In the genomic region with DNA sequence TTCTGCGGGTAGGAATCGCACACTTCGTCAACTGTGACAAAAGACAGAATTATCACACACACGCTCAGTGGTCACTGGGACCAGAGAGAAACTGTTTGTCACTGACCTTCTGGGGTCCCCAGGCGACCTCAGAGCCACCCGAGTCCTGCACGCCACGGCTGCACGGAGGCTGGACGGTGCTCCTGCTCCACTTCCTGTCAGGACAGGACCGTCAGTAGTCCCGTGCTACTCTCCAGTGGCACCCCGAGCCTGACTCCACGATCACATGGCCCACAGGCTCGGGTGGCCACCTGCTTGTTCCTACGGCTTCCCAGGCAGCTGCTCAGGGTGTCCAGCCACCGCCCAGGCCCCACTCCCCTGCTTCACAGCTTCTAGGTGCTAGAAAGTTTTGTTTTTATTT, we compare ENCODE assay signal across 31 cellular contexts. TPM values are rescaled to one million over a fixed set of nuclear protein-coding genes. Genes with fewer than 3 reads are reported as not detected.
DNase-seq lines count a peak whose midpoint lies in the region; ATAC-seq, FAIRE-seq and TF ChIP-seq lines count a peak whose summit lies in the region.
"Had no signal": no experiment of that assay in that cellular context is flagged by ENCODE, and none has a peak within 500 bp of the region (broad histone marks: within the 10 kb centered on the region; RNA-seq: fewer than 3 reads in every experiment).

No MANE protein-coding gene starts in this region.

- POLR2A ChIA-PET in H1 (lab: Charles Lee; ENCODE audit: partially characterized antibody): interaction anchor here (1.3 to 7.7 kb wide), 3 partner anchors 9 to 43 kb away, joined by 3 to 47 read pairs (median 4); no protein-coding TSS in a partner anchor

- H3K9me3 Mint-ChIP-seq in type B pancreatic cell (peaks cover 5% of the 10 kb centered on the region), immature natural killer cell (no peaks in the 10 kb centered on the region)
- H3K9me3 Mint-ChIP-seq: CD8-positive, alpha-beta memory T cell had no signal

- no peak overlapping the region for H2BK15ac ChIP-seq in H1 (ENCODE audit: low read length)

- TF ChIP-seq POLR2A in H1 (IDR thresholded peaks at IDR 0.05; ENCODE audit: control extremely low read depth in 1 of 2, low read depth in 2 of 2, low read length in 2 of 2): no peak

- no peaks in the 10 kb centered on the region for H3K79me1 ChIP-seq in H1 (ENCODE audit: low read depth, low read length)

- H3K4me3 ChIP-seq in right atrium auricular region (no peak overlapping the region), H1 (ENCODE audit: extremely low read depth in 1 of 4, insufficient read depth in 2 of 4, low read depth in 3 of 4, low read length in 4 of 4) (no peak overlapping the region), osteoblast (ENCODE audit: insufficient read depth, low read length) (no peak overlapping the region)
- H3K4me3 ChIP-seq: ascending aorta, colonic mucosa, smooth muscle cell, stomach, thyroid gland had no signal

- no peak overlapping the region for H3K14ac ChIP-seq in H1 (ENCODE audit: insufficient read length)

- H3K4me2 ChIP-seq in H1 (ENCODE audit: insufficient read depth in 1 of 2, low read depth in 2 of 2, low read length in 2 of 2): no peak overlapping the region
- no peak overlapping the region for H3K4me2 ChIP-seq in osteoblast (ENCODE audit: insufficient read depth, low read length)
- H3K4me2 ChIP-seq: smooth muscle cell had no signal

- H4K5ac ChIP-seq in H1 (ENCODE audit: insufficient read length, low read depth, low read length): no peak overlapping the region

- H3K27me3 Mint-ChIP-seq in type B pancreatic cell: no peaks in the 10 kb centered on the region
- peaks cover 0 to 6% (median 5%) of the 10 kb centered on the region in 3 donors for H3K27me3 Mint-ChIP-seq in immature natural killer cell (ENCODE audit: low read depth in 3 of 3)
- H3K27me3 Mint-ChIP-seq: activated CD4-positive, alpha-beta memory T cell treated with anti-CD3 and anti-CD28 coated beads for 36 hours; activated naive CD8-positive, alpha-beta T cell treated with anti-CD3 and anti-CD28 coated beads, Interleukin-2, amount 10 ng/mL, durations not matched to agents 7 days and 5 days; CD8-positive, alpha-beta memory T cell; naive B cell had no signal

- DNase-seq in left ventricle myocardium superior: peak; percentile 23
- DNase-seq in right atrium auricular region (ENCODE audit: low spot score): no peak
- no peak for DNase-seq in H1 (ENCODE audit: low read depth in 1 of 2, low spot score in 2 of 2)
- peak; percentile 9 for DNase-seq in osteoblast (ENCODE audit: insufficient read length, low spot score, missing footprints)
- no peak for DNase-seq in type B pancreatic cell (ENCODE audit: extremely low spot score, unreplicated experiment)
- no peak for DNase-seq in D341Med (ENCODE audit: low spot score)
- DNase-seq in immature natural killer cell: no peak
- DNase-seq: activated CD4-positive, alpha-beta memory T cell treated with anti-CD3 and anti-CD28 coated beads for 36 hours; activated CD4-positive, alpha-beta T cell treated with anti-CD3 and anti-CD28 coated beads for 1 hour; activated effector memory CD4-positive, alpha-beta T cell treated with Interleukin-2 at 50 U/mL for 16 hours; activated naive CD8-positive, alpha-beta T cell treated with anti-CD3 and anti-CD28 coated beads, Interleukin-2, amount 10 ng/mL, durations not matched to agents 7 days and 5 days; CD8-positive, alpha-beta memory T cell; colonic mucosa; DMS153; effector CD8-positive, alpha-beta T cell; glutamatergic neuron; HCEC 1CT; midbrain; naive B cell; NCI-H1436; NCI-H2081; NCI-H226; occipital lobe; Right ventricle myocardium superior; stimulated activated CD4-positive, alpha-beta T cell treated with anti-CD3 and anti-CD28 coated beads, Interleukin-1b, Interleukin-23, amount 100 ng/mL, for 48 hours; stomach; thyroid gland had no signal

- H3K9me3 ChIP-seq in right atrium auricular region: peaks cover 0 to 11% of the 10 kb centered on the region in 2 donors
- H3K9me3 ChIP-seq in H1 (ENCODE audit: insufficient read depth in 2 of 2, low read depth in 1 of 2, low read length in 1 of 2): peaks cover 0 to 9% of the 10 kb centered on the region in 2 experiments; a peak in 2 of 4 replicates
- H3K9me3 ChIP-seq in osteoblast (ENCODE audit: low read depth, low read length): no peaks in the 10 kb centered on the region
- H3K9me3 ChIP-seq: colonic mucosa, stomach, thyroid gland had no signal

- H3K18ac ChIP-seq in H1 (ENCODE audit: extremely low read depth, low read length): no peak overlapping the region

- H3K27ac ChIP-seq in right atrium auricular region (no peak overlapping the region), H1 (ENCODE audit: low read depth, low read length) (no peak overlapping the region), osteoblast (ENCODE audit: low read depth, low read length) (no peak overlapping the region)
- H3K27ac ChIP-seq: ascending aorta, colonic mucosa, thyroid gland had no signal

- no peak overlapping the region for H3K23ac ChIP-seq in H1 (ENCODE audit: insufficient read length)

- H2AFZ ChIP-seq in H1 (ENCODE audit: low read length): no peak overlapping the region
- no peak overlapping the region for H2AFZ ChIP-seq in osteoblast (ENCODE audit: low read length)

- no peaks in the 10 kb centered on the region for H3K27me3 ChIP-seq in right atrium auricular region
- H3K27me3 ChIP-seq in H1 (replicated peaks in 1 of 4; ENCODE audit: control insufficient read depth in 3 of 4, extremely low read depth in 1 of 4, insufficient read depth in 3 of 4, low read length in 3 of 4): no peaks in the 10 kb centered on the region
- no peaks in the 10 kb centered on the region for H3K27me3 ChIP-seq in osteoblast (ENCODE audit: insufficient read depth, low read length)
- H3K27me3 ChIP-seq: ascending aorta, colonic mucosa, stomach, thyroid gland had no signal

- CTCF ChIA-PET in H1 (lab: Charles Lee; ENCODE audit: partially characterized antibody): no interaction called here

- H3K4ac ChIP-seq in H1 (replicated peaks; ENCODE audit: insufficient read length, low read depth, low read length): no peak overlapping the region

- H3K4me1 Mint-ChIP-seq in type B pancreatic cell (ENCODE audit: unreplicated experiment) (peaks cover 4% of the 10 kb centered on the region), immature natural killer cell (peaks cover 18 to 19% of the 10 kb centered on the region in 2 donors)

- H3K4me1 ChIP-seq in right atrium auricular region: peaks cover 0 to 8% of the 10 kb centered on the region in 2 donors
- H3K4me1 ChIP-seq in H1 (replicated peaks in 1 of 4; ENCODE audit: control insufficient read depth in 3 of 4, insufficient read depth in 4 of 4, low read length in 3 of 4): no peaks in the 10 kb centered on the region
- no peaks in the 10 kb centered on the region for H3K4me1 ChIP-seq in osteoblast (ENCODE audit: insufficient read depth, low read length)
- H3K4me1 ChIP-seq: ascending aorta, colonic mucosa had no signal

- TF ChIP-seq EP300 in H1 (IDR thresholded peaks at IDR 0.05; ENCODE audit: borderline replicate concordance in 1 of 2, low read depth in 2 of 2, low read length in 2 of 2): no peak

- 90% methylated on average over 15 of the region's 17 CpGs; no CpG with 5 or more reads in 1 of the 2 experiments for WGBS in H1 (ENCODE audit: extremely low coverage in 1 of 2, insufficient coverage in 1 of 2, insufficient read length in 1 of 2, insufficient replicate concordance in 2 of 2, low coverage in 1 of 2, low lambda C conversion rate in 2 of 2, missing lambda C conversion rate in 1 of 2), 2 experiments

- H4K20me1 ChIP-seq in H1 (replicated peaks in 1 of 2; ENCODE audit: control insufficient read depth in 1 of 2, insufficient read depth in 2 of 2, low read length in 2 of 2) (peaks cover 5 to 8% of the 10 kb centered on the region in 2 experiments), osteoblast (ENCODE audit: insufficient read depth, low read length) (peaks cover 9% of the 10 kb centered on the region)

- no peaks in the 10 kb centered on the region for H3K79me2 ChIP-seq in H1 (ENCODE audit: control insufficient read depth in 1 of 2, insufficient read depth in 2 of 2, low read length in 2 of 2)
- no peaks in the 10 kb centered on the region for H3K79me2 ChIP-seq in osteoblast (ENCODE audit: insufficient read depth, low read length)

- H3K9ac ChIP-seq in H1 (replicated peaks in 1 of 4; ENCODE audit: extremely low read depth in 1 of 4, low read depth in 3 of 4, low read length in 3 of 4): no peak overlapping the region

- H2BK5ac ChIP-seq in H1 (ENCODE audit: low read depth, low read length): peak overlapping the region; percentile 35; the same call in 1 of the 2 replicates

- no peak for TF ChIP-seq RAD21 in H1 (IDR thresholded peaks at IDR 0.05 in 1 of 2, conservative IDR thresholded peaks at IDR 0.05 in 1 of 2; ENCODE audit: low read depth in 2 of 2, low read length in 2 of 2)

- H3K36me3 ChIP-seq in right atrium auricular region: peaks cover 60% of the 10 kb centered on the region
- peaks cover 15 to 57% (median 39%) of the 10 kb centered on the region in 4 experiments for H3K36me3 ChIP-seq in H1 (ENCODE audit: control insufficient read depth in 2 of 4, insufficient read depth in 4 of 4, low read length in 3 of 4)
- H3K36me3 ChIP-seq in osteoblast (ENCODE audit: insufficient read depth, low read length): peaks cover 27% of the 10 kb centered on the region

- H3K4me3 Mint-ChIP-seq in type B pancreatic cell (no peak overlapping the region), immature natural killer cell (no peak overlapping the region)
- H3K4me3 Mint-ChIP-seq: activated CD4-positive, alpha-beta memory T cell treated with anti-CD3 and anti-CD28 coated beads for 36 hours; activated naive CD8-positive, alpha-beta T cell treated with anti-CD3 and anti-CD28 coated beads, Interleukin-2, amount 10 ng/mL, durations not matched to agents 7 days and 5 days; CD8-positive, alpha-beta memory T cell; naive B cell had no signal

- H4K91ac ChIP-seq in H1 (replicated peaks; ENCODE audit: insufficient read length, low read length): no peak overlapping the region

- TF ChIP-seq CTCF in right atrium auricular region (IDR thresholded peaks at IDR 0.05) (no peak), H1 (IDR thresholded peaks at IDR 0.05; ENCODE audit: control extremely low read depth in 1 of 3, insufficient read depth in 1 of 3, low read depth in 1 of 3, low read length in 3 of 3) (no peak), osteoblast (IDR thresholded peaks at IDR 0.05; ENCODE audit: extremely low read depth, low read depth, low read length) (no peak), type B pancreatic cell (conservative IDR thresholded peaks at IDR 0.05) (no peak)

- no peak overlapping the region for H2BK12ac ChIP-seq in H1 (ENCODE audit: low read depth, low read length)

- intact Hi-C loops in left ventricle myocardium superior (cut with micrococcal nuclease): no loop called here

- H2BK120ac ChIP-seq in H1 (replicated peaks; ENCODE audit: low read depth, low read length): no peak overlapping the region

- no peaks in the 10 kb centered on the region for H3K23me2 ChIP-seq in H1 (ENCODE audit: low read depth, low read length)

- no peak for FAIRE-seq in H1 (lab: Jason Lieb, UNC)
- FAIRE-seq: islet of Langerhans had no signal

- no peak overlapping the region for H2AK5ac ChIP-seq in H1 (ENCODE audit: low read depth, low read length)

- H3K56ac ChIP-seq in H1 (replicated peaks; ENCODE audit: insufficient read length, low read depth, low read length): no peak overlapping the region

- no peak for ATAC-seq in left ventricle myocardium superior
- no peak for ATAC-seq in HG03439 (IDR thresholded peaks at IDR 0.05; ENCODE audit: unreplicated experiment)

- peak overlapping the region; percentile 66 for H3K27ac Mint-ChIP-seq in type B pancreatic cell
- no peak overlapping the region for H3K27ac Mint-ChIP-seq in immature natural killer cell
- H3K27ac Mint-ChIP-seq: activated CD4-positive, alpha-beta memory T cell treated with anti-CD3 and anti-CD28 coated beads for 36 hours had no signal

- peaks cover 39% of the 10 kb centered on the region for H3K36me3 Mint-ChIP-seq in type B pancreatic cell
- peaks cover 12 to 25% (median 17%) of the 10 kb centered on the region in 3 donors for H3K36me3 Mint-ChIP-seq in immature natural killer cell

- no peak overlapping the region for H4K8ac ChIP-seq in H1 (ENCODE audit: extremely low read depth, insufficient read depth, low read length)

- H2BK20ac ChIP-seq in H1 (ENCODE audit: low read length): no peak overlapping the region

RNA-seq across cellular contexts. Expression of a gene that starts 17.9 kb away (rescaled TPM):
- total RNA-seq in left ventricle myocardium superior: 14.8 TPM
- 10 to 100 TPM; 12.5 to 20.3 TPM for total RNA-seq in right atrium auricular region
- total RNA-seq in H1 (2021; fragmentation: NEBNext Ultra II Directional; extraction: Animal tissue kit (Norgen Biotek cat#: 25700)): 22.2 and 29.6 TPM in 2 replicates
- polyA plus RNA-seq in H1 (2011; rRNA removed): 29.6 and 42.5 TPM in 2 replicates
- 41.4 TPM for polyA plus RNA-seq in H1 (2011; cell fraction: cytosol; rRNA removed)
- polyA plus RNA-seq in H1 (2011; cell fraction: nucleus; rRNA removed): 213 TPM
- polyA plus RNA-seq in H1 (2012, experiment 1 of 2): 28.3 to 30.2 TPM (median 29.2 TPM) in 4 replicates
- polyA plus RNA-seq in H1 (2012, experiment 2 of 2): 10.6 TPM
- 27.2 TPM for polyA plus RNA-seq in H1 (2013, experiment 1 of 2)
- polyA plus RNA-seq in H1 (2013, experiment 2 of 2): 24.3 TPM
- polyA minus RNA-seq in H1 (2011; rRNA and poly(A)+ RNA removed): 21.4 and 22.4 TPM in 2 replicates
- polyA minus RNA-seq in H1 (2011; cell fraction: cytosol; rRNA and poly(A)+ RNA removed): 10.3 TPM
- polyA minus RNA-seq in H1 (2011; cell fraction: nucleus; rRNA and poly(A)+ RNA removed): 30.9 TPM
- total RNA-seq in osteoblast: 10.1 and 12.7 TPM in 2 replicates
- 31.1 and 47.6 TPM in 2 replicates for total RNA-seq in type B pancreatic cell (ENCODE audit: low replicate concordance)
- polyA plus RNA-seq in immature natural killer cell: 1 to 10 TPM; 3.4 to 6.2 (median 4.2) TPM

RNA-seq across cellular contexts. Expression of a gene that starts 20.1 kb away (rescaled TPM):
- total RNA-seq in left ventricle myocardium superior (434 TPM), right atrium auricular region (100 to 1,000 TPM; 379 to 436 TPM), osteoblast (826 and 992 TPM in 2 replicates), type B pancreatic cell (ENCODE audit: low replicate concordance) (133 and 191 TPM in 2 replicates)
- total RNA-seq in H1 (2021; fragmentation: NEBNext Ultra II Directional; extraction: Animal tissue kit (Norgen Biotek cat#: 25700)): 98.6 and 110 TPM in 2 replicates
- polyA plus RNA-seq in H1 (2011; rRNA removed) (70.6 and 78.6 TPM in 2 replicates), immature natural killer cell (100 to 1,000 TPM; 256 to 292 (median 268) TPM)
- 63.7 TPM for polyA plus RNA-seq in H1 (2011; cell fraction: cytosol; rRNA removed)
- 97.6 TPM for polyA plus RNA-seq in H1 (2011; cell fraction: nucleus; rRNA removed)
- polyA plus RNA-seq in H1 (2012, experiment 1 of 2): 73.2 to 115 TPM (median 98.8 TPM) in 4 replicates
- polyA plus RNA-seq in H1 (2012, experiment 2 of 2): 98.7 TPM
- polyA plus RNA-seq in H1 (2013, experiment 1 of 2): 54.2 TPM
- 53.0 TPM for polyA plus RNA-seq in H1 (2013, experiment 2 of 2)
- 39.1 and 39.8 TPM in 2 replicates for polyA minus RNA-seq in H1 (2011; rRNA and poly(A)+ RNA removed)
- 125 TPM for polyA minus RNA-seq in H1 (2011; cell fraction: cytosol; rRNA and poly(A)+ RNA removed)
- polyA minus RNA-seq in H1 (2011; cell fraction: nucleus; rRNA and poly(A)+ RNA removed): 167 TPM

RNA-seq across cellular contexts. Expression of a gene that starts 34.1 kb away (rescaled TPM):
- 110 TPM for total RNA-seq in left ventricle myocardium superior
- total RNA-seq in right atrium auricular region: 10 to 100 TPM; 71.7 to 77.1 TPM
- 112 and 116 TPM in 2 replicates for total RNA-seq in H1 (2021; fragmentation: NEBNext Ultra II Directional; extraction: Animal tissue kit (Norgen Biotek cat#: 25700))
- polyA plus RNA-seq in H1 (2011; rRNA removed): 128 and 182 TPM in 2 replicates
- 107 TPM for polyA plus RNA-seq in H1 (2011; cell fraction: cytosol; rRNA removed)
- polyA plus RNA-seq in H1 (2011; cell fraction: nucleus; rRNA removed): 485 TPM
- 120 to 133 TPM (median 129 TPM) in 4 replicates for polyA plus RNA-seq in H1 (2012, experiment 1 of 2)
- polyA plus RNA-seq in H1 (2012, experiment 2 of 2): 128 TPM
- polyA plus RNA-seq in H1 (2013, experiment 1 of 2): 81.5 TPM
- 77.1 TPM for polyA plus RNA-seq in H1 (2013, experiment 2 of 2)
- 93.9 and 120 TPM in 2 replicates for polyA minus RNA-seq in H1 (2011; rRNA and poly(A)+ RNA removed)
- polyA minus RNA-seq in H1 (2011; cell fraction: cytosol; rRNA and poly(A)+ RNA removed): 99.0 TPM
- polyA minus RNA-seq in H1 (2011; cell fraction: nucleus; rRNA and poly(A)+ RNA removed): 145 TPM
- 90.5 and 95.9 TPM in 2 replicates for total RNA-seq in osteoblast
- total RNA-seq in type B pancreatic cell (ENCODE audit: low replicate concordance): 169 and 211 TPM in 2 replicates
- 10 to 100 TPM in 2 of 3 donors, 1 to 10 TPM in 1; 8.7 to 16.3 (median 15.0) TPM for polyA plus RNA-seq in immature natural killer cell

RNA-seq across cellular contexts. Expression of a gene that starts 47.0 kb away (rescaled TPM):
- total RNA-seq in left ventricle myocardium superior (7.1 TPM), right atrium auricular region (10 to 100 TPM in 1 of 2 donors, 1 to 10 TPM in 1; 9.0 to 11.1 TPM), osteoblast (1.4 and 1.5 TPM in 2 replicates), type B pancreatic cell (ENCODE audit: low replicate concordance) (4.0 and 6.5 TPM in 2 replicates)
- 1.1 and 2.2 TPM in 2 replicates for total RNA-seq in H1 (2021; fragmentation: NEBNext Ultra II Directional; extraction: Animal tissue kit (Norgen Biotek cat#: 25700))
- polyA plus RNA-seq in H1 (2011; rRNA removed) (3.7 and 3.8 TPM in 2 replicates), immature natural killer cell (1 to 10 TPM; 2.3 to 5.8 (median 5.8) TPM)
- 0.93 TPM for polyA plus RNA-seq in H1 (2011; cell fraction: cytosol; rRNA removed)
- 5.8 TPM for polyA plus RNA-seq in H1 (2011; cell fraction: nucleus; rRNA removed)
- 0.95 to 2.8 TPM (median 1.9 TPM) in 4 replicates for polyA plus RNA-seq in H1 (2012, experiment 1 of 2)
- polyA plus RNA-seq in H1 (2012, experiment 2 of 2): 0.91 TPM
- polyA plus RNA-seq in H1 (2013, experiment 1 of 2): 2.6 TPM
- polyA plus RNA-seq in H1 (2013, experiment 2 of 2): 2.4 TPM
- not detected in 2 replicates for polyA minus RNA-seq in H1 (2011; rRNA and poly(A)+ RNA removed)
- polyA minus RNA-seq in H1 (2011; cell fraction: cytosol; rRNA and poly(A)+ RNA removed): not detected
- 2.3 TPM for polyA minus RNA-seq in H1 (2011; cell fraction: nucleus; rRNA and poly(A)+ RNA removed)
- total RNA-seq: smooth muscle cell had no signal
- polyA plus RNA-seq: smooth muscle cell had no signal

Comparison
In these comparisons a context has a peak if more than half of its experiments do, and no peak if none do; other contexts are left out.
1. DNase-seq: peak in left ventricle myocardium superior (single experiment) and osteoblast (single experiment); none in right atrium auricular region (single experiment), H1 (0 of 2), type B pancreatic cell (single experiment), D341Med (single experiment) and immature natural killer cell (0 of 3).